12 cellular contexts compared by ENCODE assay signal in genomic region chrX:122770581-122770980, GRCh38.
"Had no signal": no experiment of that assay in that cellular context is flagged by ENCODE, and none has a peak within 500 bp of the region (broad histone marks: within the 10 kb centered on the region; RNA-seq: fewer than 3 reads in every experiment).

No MANE protein-coding gene starts in this region.

- ATAC-seq: left cardiac atrium, right cardiac atrium had no signal

- H3K36me3 Mint-ChIP-seq: activated CD4-positive, alpha-beta memory T cell treated with anti-CD3 and anti-CD28 coated beads for 36 hours; activated naive CD8-positive, alpha-beta T cell treated with anti-CD3 and anti-CD28 coated beads for 36 hours; naive B cell had no signal

- H3K4me1 Mint-ChIP-seq: activated naive CD8-positive, alpha-beta T cell treated with anti-CD3 and anti-CD28 coated beads for 36 hours; naive B cell had no signal

- H3K27ac Mint-ChIP-seq: activated CD4-positive, alpha-beta memory T cell treated with anti-CD3 and anti-CD28 coated beads for 36 hours; activated naive CD8-positive, alpha-beta T cell treated with anti-CD3 and anti-CD28 coated beads for 36 hours had no signal

- H3K27me3 Mint-ChIP-seq: activated CD4-positive, alpha-beta memory T cell treated with anti-CD3 and anti-CD28 coated beads for 36 hours; activated naive CD8-positive, alpha-beta T cell treated with anti-CD3 and anti-CD28 coated beads for 36 hours; naive B cell had no signal

- DNase-seq: activated CD4-positive, alpha-beta memory T cell treated with anti-CD3 and anti-CD28 coated beads for 36 hours; activated gamma-delta T cell; activated naive CD8-positive, alpha-beta T cell treated with anti-CD3 and anti-CD28 coated beads for 36 hours; activated T-cell treated with anti-CD3 and anti-CD28 coated beads, Interleukin-2, amount 50 U/mL, for 48 hours; dorsolateral prefrontal cortex; glutamatergic neuron; left cardiac atrium; midbrain; naive B cell; right cardiac atrium; small intestine; stomach had no signal

- H3K4me3 Mint-ChIP-seq: activated CD4-positive, alpha-beta memory T cell treated with anti-CD3 and anti-CD28 coated beads for 36 hours; activated naive CD8-positive, alpha-beta T cell treated with anti-CD3 and anti-CD28 coated beads for 36 hours; naive B cell had no signal
